Comparison of ENCODE assay signal across 9 cellular contexts in the genomic region with DNA sequence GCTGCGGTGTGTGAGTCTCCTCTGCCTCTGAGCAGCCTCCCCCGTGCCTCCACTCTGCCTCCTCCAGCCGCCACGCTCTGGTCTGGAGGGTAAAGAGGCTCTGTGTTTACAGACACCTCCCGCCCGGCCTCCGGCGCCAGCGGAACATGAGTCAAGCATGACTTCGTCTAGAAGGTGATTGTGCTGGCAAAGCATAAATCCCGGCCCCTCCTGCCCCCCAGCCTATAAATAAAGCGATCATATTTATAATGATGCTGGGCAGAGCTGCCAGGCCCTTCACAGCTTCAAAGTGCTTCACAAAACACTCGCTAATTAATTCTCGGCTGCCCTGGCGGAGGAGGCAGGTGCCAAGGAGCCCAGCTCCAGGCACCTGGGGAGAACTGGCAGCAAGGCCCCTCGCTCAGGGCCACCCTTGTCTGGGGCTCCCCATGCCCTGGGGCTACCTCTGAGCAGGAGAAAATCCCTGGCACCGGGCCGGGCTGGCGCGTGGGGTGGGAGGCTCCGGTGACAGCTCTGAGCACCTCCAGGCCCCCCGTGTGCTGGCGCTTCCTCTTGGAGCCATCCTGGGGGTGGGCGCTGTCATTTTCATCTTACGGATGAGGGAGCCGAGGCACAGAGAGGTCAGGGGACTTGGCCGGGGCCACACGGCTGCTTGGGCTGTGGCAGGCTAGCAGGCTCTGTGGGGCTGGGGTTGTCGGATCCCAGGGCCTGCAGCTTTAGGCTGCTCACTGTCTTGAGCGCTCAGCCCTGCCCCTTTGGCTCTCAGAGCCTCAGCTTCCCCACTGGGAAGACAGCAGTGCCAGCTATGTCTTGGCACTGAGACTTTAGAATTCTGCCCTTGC.
A peak's percentile ranks its signal among the peaks of the same experiment; 100 is the strongest.
DNase-seq lines count a peak whose midpoint lies in the region; ATAC-seq and TF ChIP-seq lines count a peak whose summit lies in the region.
"Had no signal": no experiment of that assay in that cellular context is flagged by ENCODE, and none has a peak within 500 bp of the region (broad histone marks: within the 10 kb centered on the region; RNA-seq: fewer than 3 reads in every experiment).

No MANE protein-coding gene starts in this region.

- H3K27me3 ChIP-seq in ACC112 (ENCODE audit: insufficient read depth, low read length): no peaks in the 10 kb centered on the region
- no peaks in the 10 kb centered on the region for H3K27me3 ChIP-seq in layer of hippocampus (ENCODE audit: control insufficient read depth, insufficient read depth, low read length)

- H3K79me2 ChIP-seq in ACC112 (ENCODE audit: control insufficient read depth, insufficient read depth, low read length, unreplicated experiment): peaks cover 5% of the 10 kb centered on the region

- no peak overlapping the region for H3K4me3 ChIP-seq in ACC112 (ENCODE audit: low read depth, low read length)

- H3K27ac ChIP-seq in ACC112 (ENCODE audit: low read depth, low read length): peak overlapping the region; percentile 48
- peak overlapping the region; percentile 48 for H3K27ac ChIP-seq in layer of hippocampus (ENCODE audit: low read depth, low read length)

- peak; percentile 97 for DNase-seq in NCI-H1417 treated with DMSO at 0.1 percent for 48 hours (lab: John Stamatoyannopoulos, UW)
- peak; percentile 94 for DNase-seq in astrocyte of the hippocampus (ENCODE audit: low read depth, low spot score)
- no peak for DNase-seq in GM13976 (ENCODE audit: low spot score)
- DNase-seq in cerebellar nuclear complex (lab: John Stamatoyannopoulos, UW): no peak
- DNase-seq in erythroblast (lab: John Stamatoyannopoulos, UW): no peak
- DNase-seq: CD4-positive, CD25-positive, alpha-beta regulatory T cell had no signal

- no peak for TF ChIP-seq POLR2A in GM18505 (IDR thresholded peaks at IDR 0.05; ENCODE audit: borderline replicate concordance, extremely low read depth, insufficient read depth, insufficient read length)
- TF ChIP-seq POLR2A in erythroblast (IDR thresholded peaks at IDR 0.05; ENCODE audit: low read length): no peak

- H2AFZ ChIP-seq in ACC112 (ENCODE audit: low read length, unreplicated experiment): no peak overlapping the region

- no peaks in the 10 kb centered on the region; the same call in 1 of the 2 replicates for H3K36me3 ChIP-seq in ACC112 (ENCODE audit: insufficient read depth, low read length)

- ATAC-seq in GM18505 (IDR thresholded peaks at IDR 0.05; ENCODE audit: unreplicated experiment): no peak

- TF ChIP-seq CTCF in GM13976 (IDR thresholded peaks at IDR 0.05; ENCODE audit: borderline replicate concordance, control extremely low read depth, extremely low read depth, insufficient read depth, missing control alignments): no peak

- H3K4me1 ChIP-seq in ACC112 (ENCODE audit: control insufficient read depth, insufficient read depth, low read length, unreplicated experiment): peaks cover 28% of the 10 kb centered on the region

- in situ Hi-C loops in GM13976 (cut with MboI; ENCODE audit: low sequenced_read_pairs, unreplicated experiment): no loop called here

Comparison
In these comparisons a context has a peak if more than half of its experiments do, and no peak if none do; other contexts are left out.
1. DNase-seq: peak in NCI-H1417 treated with DMSO at 0.1 percent for 48 hours (single experiment) and astrocyte of the hippocampus (single experiment); none in GM13976 (single experiment), cerebellar nuclear complex (0 of 2) and erythroblast (0 of 2).